9 cellular contexts compared by ENCODE assay signal in genomic region chr3:46496745-46497555, GRCh38. TPM values are rescaled to one million over a fixed set of nuclear protein-coding genes. Genes with fewer than 3 reads are reported as not detected.
DNase-seq lines count a peak whose midpoint lies in the region; ATAC-seq and TF ChIP-seq lines count a peak whose summit lies in the region.
"Had no signal": no experiment of that assay in that cellular context is flagged by ENCODE, and none has a peak within 500 bp of the region (broad histone marks: within the 10 kb centered on the region; RNA-seq: fewer than 3 reads in every experiment).

No MANE protein-coding gene starts in this region.

- DNase-seq in cardiac muscle cell (ENCODE audit: low read depth in 1 of 2, low spot score in 1 of 2) (peak; percentile 21 to 64), right atrium auricular region (ENCODE audit: low spot score) (no peak), endodermal cell (peak; percentile 82), NCI-H128 (lab: John Stamatoyannopoulos, UW; ENCODE audit: unreplicated experiment) (no peak), gastrocnemius medialis (no peak)
- DNase-seq in stimulated activated CD8-positive, alpha-beta memory T cell treated with anti-CD3 and anti-CD28 coated beads, Interleukin-12 subunit alpha, Interleukin-12 subunit beta, amount 100 ng/mL, for 1 hour (ENCODE audit: low read depth), result peak; percentile 30

- H3K4me1 Mint-ChIP-seq in endodermal cell, result peaks cover 11% of the 10 kb centered on the region

- H3K27ac ChIP-seq in cardiac muscle cell (no peak overlapping the region), right atrium auricular region (no peak overlapping the region), VCaP (no peak overlapping the region), endodermal cell (ENCODE audit: low read depth, low read length) (no peak overlapping the region), gastrocnemius medialis (no peak overlapping the region)

- H3K4me3 ChIP-seq in cardiac muscle cell (no peak overlapping the region), right atrium auricular region (no peak overlapping the region), endodermal cell (ENCODE audit: low read length) (no peak overlapping the region), gastrocnemius medialis (no peak overlapping the region)

- TF ChIP-seq CTCF in cardiac muscle cell (IDR thresholded peaks at IDR 0.05; ENCODE audit: low read depth, low read length) (peak; percentile 38), right atrium auricular region (IDR thresholded peaks at IDR 0.05) (no peak), VCaP (conservative IDR thresholded peaks at IDR 0.05) (peak; percentile 41), endodermal cell (conservative IDR thresholded peaks at IDR 0.05) (peak; percentile 84), gastrocnemius medialis (IDR thresholded peaks at IDR 0.05 in 4 of 5, conservative IDR thresholded peaks at IDR 0.05 in 1 of 5) (no peak)

- no peaks in the 10 kb centered on the region for H3K9me3 ChIP-seq in cardiac muscle cell (ENCODE audit: low read depth)
- no peaks in the 10 kb centered on the region for H3K9me3 ChIP-seq in right atrium auricular region
- no peaks in the 10 kb centered on the region for H3K9me3 ChIP-seq in endodermal cell (ENCODE audit: control insufficient read depth, low read length)
- H3K9me3 ChIP-seq in gastrocnemius medialis, result no peaks in the 10 kb centered on the region

- H3K9me3 Mint-ChIP-seq in endodermal cell, result peaks cover 16% of the 10 kb centered on the region

- ATAC-seq in HG03108 (IDR thresholded peaks at IDR 0.05; ENCODE audit: unreplicated experiment) (no peak), gastrocnemius medialis (no peak)

- intact Hi-C loops in gastrocnemius medialis (cut with DNase I; ENCODE audit: low total_unique reads), result no loop called here

- no peak overlapping the region for H3K9ac ChIP-seq in endodermal cell (ENCODE audit: extremely low read depth, low read length, poor library complexity, severe bottlenecking)

- peaks cover 3% of the 10 kb centered on the region for H3K27me3 Mint-ChIP-seq in endodermal cell (ENCODE audit: insufficient read depth)

- H3K27me3 ChIP-seq in cardiac muscle cell, result peaks cover under 1% of the 10 kb centered on the region
- no peaks in the 10 kb centered on the region for H3K27me3 ChIP-seq in right atrium auricular region
- H3K27me3 ChIP-seq in endodermal cell (ENCODE audit: control insufficient read depth, insufficient read depth, low read length, poor library complexity, severe bottlenecking), result no peaks in the 10 kb centered on the region
- H3K27me3 ChIP-seq in gastrocnemius medialis, result no peaks in the 10 kb centered on the region

- H3K36me3 Mint-ChIP-seq in endodermal cell (ENCODE audit: low read depth), result peaks cover 4% of the 10 kb centered on the region

- WGBS in endodermal cell (ENCODE audit: insufficient coverage in 1 of 2, insufficient read length in 1 of 2), 2 experiments, result 82 to 89% methylated on average over 6 to 9 of the region's 9 CpGs

- H3K36me3 ChIP-seq in cardiac muscle cell, result no peaks in the 10 kb centered on the region
- H3K36me3 ChIP-seq in right atrium auricular region, result no peaks in the 10 kb centered on the region
- H3K36me3 ChIP-seq in endodermal cell (ENCODE audit: control insufficient read depth, insufficient read depth, low read length), result no peaks in the 10 kb centered on the region
- no peaks in the 10 kb centered on the region for H3K36me3 ChIP-seq in gastrocnemius medialis

- peaks cover 3% of the 10 kb centered on the region for H3K4me1 ChIP-seq in cardiac muscle cell (ENCODE audit: low read depth)
- peaks cover 0 to 5% of the 10 kb centered on the region in 2 donors for H3K4me1 ChIP-seq in right atrium auricular region
- no peaks in the 10 kb centered on the region for H3K4me1 ChIP-seq in endodermal cell (ENCODE audit: control insufficient read depth, insufficient read depth, low read length)
- H3K4me1 ChIP-seq in gastrocnemius medialis, result peaks cover 21 to 25% of the 10 kb centered on the region in 2 donors

- no peak for TF ChIP-seq POLR2A in gastrocnemius medialis (IDR thresholded peaks at IDR 0.05)

- H3K4me3 Mint-ChIP-seq in endodermal cell, result no peak overlapping the region

- no peak overlapping the region for H3K27ac Mint-ChIP-seq in endodermal cell

- in situ Hi-C loops in gastrocnemius medialis (cut with MboI; ENCODE audit: low sequenced_read_pairs in 4 of 4), result no loop called here

RNA-seq across cellular contexts. Expression of gene RTP3, which starts 0.8 kb away (rescaled TPM):
- total RNA-seq in cardiac muscle cell (not detected in 2 replicates), right atrium auricular region (not detected), endodermal cell (not detected), gastrocnemius medialis (not detected)
- polyA plus RNA-seq in cardiac muscle cell, result not detected in 2 replicates
- not detected for polyA plus RNA-seq in endodermal cell (2013, experiment 1 of 2)
- not detected for polyA plus RNA-seq in endodermal cell (2013, experiment 2 of 2)
- total RNA-seq: temporal lobe had no signal

RNA-seq across cellular contexts. Expression of gene LTF, which starts 32.2 kb away (rescaled TPM):
- total RNA-seq in cardiac muscle cell (not detected in 2 replicates), right atrium auricular region (1 to 10 TPM in 1 of 2 donors, under 1 TPM in 1; 0.51 to 1.8 TPM), endodermal cell (under 1 TPM; 0.24 to 0.31 TPM), gastrocnemius medialis (1 to 10 TPM in 2 of 4 donors, under 1 TPM in 2; 0.62 to 5.1 (median 1.1) TPM)
- not detected in 2 replicates for polyA plus RNA-seq in cardiac muscle cell
- polyA plus RNA-seq in endodermal cell (2013, experiment 1 of 2), result not detected
- not detected for polyA plus RNA-seq in endodermal cell (2013, experiment 2 of 2)

Comparison
In these comparisons a context has a peak if more than half of its experiments do, and no peak if none do; other contexts are left out.
1. DNase-seq: peak in cardiac muscle cell (2 of 2), endodermal cell (single experiment) and stimulated activated CD8-positive, alpha-beta memory T cell treated with anti-CD3 and anti-CD28 coated beads, Interleukin-12 subunit alpha, Interleukin-12 subunit beta, amount 100 ng/mL, for 1 hour (single experiment); none in right atrium auricular region (single experiment), NCI-H128 (single experiment) and gastrocnemius medialis (0 of 2).
2. CTCF ChIP-seq: peak in cardiac muscle cell (single experiment), VCaP (single experiment) and endodermal cell (single experiment); none in right atrium auricular region (0 of 2) and gastrocnemius medialis (0 of 5).